ENCODE assay signal across 1 cellular context in genomic region chr2:14631676-14632075, GRCh38.
TF ChIP-seq lines count a peak whose summit lies in the region.

No MANE protein-coding gene starts in this region.

TF ChIP-seq in WTC11, 78 proteins besides CTCF, POLR2A, EP300 and RAD21 (continued from another document):
- TF ChIP-seq, protein P1, sequence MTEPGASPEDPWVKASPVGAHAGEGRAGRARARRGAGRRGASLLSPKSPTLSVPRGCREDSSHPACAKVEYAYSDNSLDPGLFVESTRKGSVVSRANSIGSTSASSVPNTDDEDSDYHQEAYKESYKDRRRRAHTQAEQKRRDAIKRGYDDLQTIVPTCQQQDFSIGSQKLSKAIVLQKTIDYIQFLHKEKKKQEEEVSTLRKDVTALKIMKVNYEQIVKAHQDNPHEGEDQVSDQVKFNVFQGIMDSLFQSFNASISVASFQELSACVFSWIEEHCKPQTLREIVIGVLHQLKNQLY (CRISPR knock-in tag; IDR thresholded peaks at IDR 0.05), result no peak
- no peak for TF ChIP-seq KAT7 (CRISPR knock-in tag; IDR thresholded peaks at IDR 0.05; ENCODE audit: borderline replicate concordance)
